In the genomic region with DNA sequence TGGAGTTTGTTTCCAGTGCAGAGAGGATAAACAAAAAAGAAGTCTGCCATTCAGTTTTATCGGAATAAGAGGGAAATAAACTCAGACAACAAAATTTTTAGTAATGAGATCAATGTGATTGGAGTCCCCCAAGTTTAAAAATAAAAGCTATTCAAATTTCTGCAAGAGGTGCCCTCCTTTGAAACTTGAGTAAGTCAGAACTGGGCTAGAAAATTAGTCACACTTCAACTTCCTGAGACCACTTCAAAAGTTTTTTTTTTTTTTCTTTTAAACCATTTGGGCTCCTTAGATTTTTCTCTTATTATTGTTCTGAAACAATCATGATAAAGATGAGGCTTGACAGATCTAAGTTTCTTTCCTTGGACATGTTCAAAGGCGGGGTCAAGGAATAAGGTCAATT, we compare ENCODE assay signal across 33 cellular contexts. TPM values are rescaled to one million over a fixed set of nuclear protein-coding genes. Genes with fewer than 3 reads are reported as not detected.
DNase-seq lines count a peak whose midpoint lies in the region; FAIRE-seq and TF ChIP-seq lines count a peak whose summit lies in the region.
"Had no signal": no experiment of that assay in that cellular context is flagged by ENCODE, and none has a peak within 500 bp of the region (broad histone marks: within the 10 kb centered on the region; RNA-seq: fewer than 3 reads in every experiment).

No MANE protein-coding gene starts in this region.

- DNase-seq in GM06990 (ENCODE audit: extremely low read depth, insufficient read length) (no peak), GM19239 (ENCODE audit: insufficient read length, low spot score) (no peak), nephron progenitor cell (no peak), amniotic stem cell (lab: John Stamatoyannopoulos, UW) (no peak), cerebellar cortex (ENCODE audit: low spot score) (no peak), breast epithelium (ENCODE audit: low spot score in 2 of 2) (no peak)
- DNase-seq: activated CD4-positive, alpha-beta T cell treated with anti-CD3 and anti-CD28 coated beads for 4 hours; activated gamma-delta T cell; activated T-cell treated with anti-CD3 and anti-CD28 coated beads, Interleukin-2, amount 50 U/mL, for 1 hour; adrenal gland; CD8-positive, alpha-beta memory T cell; effector CD4-positive, alpha-beta T cell; EL; HFFc6; hypothalamus; NCI-H1048; NCI-H1694; NCI-H446; NCI-H748 treated with DMSO at 0.1 percent for 48 hours; posterior cingulate gyrus; SHP77 treated with DMSO at 0.1 percent for 48 hours; spleen; stimulated activated CD4-positive, alpha-beta T cell treated with anti-CD3 and anti-CD28 coated beads, Interleukin-2, amount 100 ng/mL, for 48 hours; SW 1271; tibial artery; WERI-Rb-1 had no signal

- H3K36me3 ChIP-seq in GM06990 (ENCODE audit: control insufficient read depth, insufficient read depth, low read length), result peaks cover 1% of the 10 kb centered on the region; the same call in 1 of the 2 replicates
- no peaks in the 10 kb centered on the region for H3K36me3 ChIP-seq in breast epithelium
- H3K36me3 ChIP-seq: WERI-Rb-1 had no signal

- H3K4me3 ChIP-seq in GM06990 (replicated peaks; ENCODE audit: low read depth, low read length) (0 out of 2 replicates have a peak overlapping the region, but pooled peaks have one; percentile 3), breast epithelium (no peak overlapping the region)
- H3K4me3 ChIP-seq: gastroesophageal sphincter, GM23338, lung, right atrium auricular region, tibial artery had no signal

- no peak overlapping the region for H3K27ac ChIP-seq in breast epithelium
- H3K27ac ChIP-seq: adrenal gland, gastroesophageal sphincter, right atrium auricular region, spleen, WERI-Rb-1 had no signal

- H3K4me1 ChIP-seq in breast epithelium, result peaks cover 0 to 5% of the 10 kb centered on the region in 2 donors

- peaks cover 0 to 7% (median 5%) of the 10 kb centered on the region in 5 experiments for H3K9me3 Mint-ChIP-seq in brain
- peaks cover 4% of the 10 kb centered on the region for H3K9me3 Mint-ChIP-seq in nephron progenitor cell
- H3K9me3 Mint-ChIP-seq: CD8-positive, alpha-beta memory T cell; GM23338; HFFc6 had no signal

- no peaks in the 10 kb centered on the region for H3K27me3 ChIP-seq in GM06990 (replicated peaks; ENCODE audit: control insufficient read depth, insufficient read depth, low read length)
- H3K27me3 ChIP-seq in breast epithelium, result no peaks in the 10 kb centered on the region
- H3K27me3 ChIP-seq: adrenal gland, gastroesophageal sphincter, right atrium auricular region, tibial artery had no signal

- peak overlapping the region; percentile 89 to 97 (median 93) for H3K4me3 Mint-ChIP-seq in brain
- H3K4me3 Mint-ChIP-seq in nephron progenitor cell, result peak overlapping the region; percentile 93
- H3K4me3 Mint-ChIP-seq: CD8-positive, alpha-beta memory T cell; GM23338; HFFc6 had no signal

- H3K27ac Mint-ChIP-seq in brain (peak overlapping the region; percentile 39 to 99 (median 94)), nephron progenitor cell (peak overlapping the region; percentile 7)
- H3K27ac Mint-ChIP-seq: CD8-positive, alpha-beta memory T cell; GM23338; HFFc6 had no signal

- TF ChIP-seq CTCF in GM06990 (IDR thresholded peaks at IDR 0.05; ENCODE audit: insufficient read depth, low read length, poor library complexity, severe bottlenecking) (no peak), brain (conservative IDR thresholded peaks at IDR 0.05) (no peak), nephron progenitor cell (IDR thresholded peaks at IDR 0.05) (no peak), breast epithelium (IDR thresholded peaks at IDR 0.05) (no peak)

- H3K4me1 Mint-ChIP-seq in brain (peaks cover 58% of the 10 kb centered on the region), nephron progenitor cell (peaks cover 61% of the 10 kb centered on the region)

- no peaks in the 10 kb centered on the region for H3K9me3 ChIP-seq in breast epithelium
- H3K9me3 ChIP-seq: adrenal gland, gastroesophageal sphincter, right atrium auricular region, spleen, tibial artery had no signal

- H3K27me3 Mint-ChIP-seq in brain (peaks cover 6% of the 10 kb centered on the region), nephron progenitor cell (ENCODE audit: low read depth, poor library complexity) (no peaks in the 10 kb centered on the region)

- H3K36me3 Mint-ChIP-seq in brain (peaks cover 53% of the 10 kb centered on the region), nephron progenitor cell (ENCODE audit: low read depth) (peaks cover 50% of the 10 kb centered on the region)
- H3K36me3 Mint-ChIP-seq: CD8-positive, alpha-beta memory T cell had no signal

- no peak for TF ChIP-seq POLR2A in breast epithelium (IDR thresholded peaks at IDR 0.05)

- FAIRE-seq in GM19239 (lab: Jason Lieb, UNC), result peak; percentile 47
- FAIRE-seq: colon, GM12892 had no signal

- intact Hi-C loops in breast epithelium (cut with DNase I; ENCODE audit: low total_unique reads), result no loop called here

RNA-seq across cellular contexts. Expression of a gene that starts 3.2 kb away (rescaled TPM):
- polyA plus RNA-seq in brain (ENCODE audit: insufficient read depth, low read depth, low replicate concordance), result 1.5 TPM
- total RNA-seq in breast epithelium, result 1 to 10 TPM; 5.0 to 9.8 (median 5.1) TPM
